Comparison of ENCODE assay signal across 1 cellular context in genomic region chr3:46878796-46879436, GRCh38.
TF ChIP-seq lines count a peak whose summit lies in the region.

No MANE protein-coding gene starts in this region.

TF ChIP-seq in HEK293, 187 proteins besides CTCF, POLR2A, EP300 and RAD21 (continued from another document):
- no peak for TF ChIP-seq IKZF3 (tag by site-specific recombination; IDR thresholded peaks at IDR 0.05)
